1 cellular context compared by ENCODE assay signal in the genomic region with DNA sequence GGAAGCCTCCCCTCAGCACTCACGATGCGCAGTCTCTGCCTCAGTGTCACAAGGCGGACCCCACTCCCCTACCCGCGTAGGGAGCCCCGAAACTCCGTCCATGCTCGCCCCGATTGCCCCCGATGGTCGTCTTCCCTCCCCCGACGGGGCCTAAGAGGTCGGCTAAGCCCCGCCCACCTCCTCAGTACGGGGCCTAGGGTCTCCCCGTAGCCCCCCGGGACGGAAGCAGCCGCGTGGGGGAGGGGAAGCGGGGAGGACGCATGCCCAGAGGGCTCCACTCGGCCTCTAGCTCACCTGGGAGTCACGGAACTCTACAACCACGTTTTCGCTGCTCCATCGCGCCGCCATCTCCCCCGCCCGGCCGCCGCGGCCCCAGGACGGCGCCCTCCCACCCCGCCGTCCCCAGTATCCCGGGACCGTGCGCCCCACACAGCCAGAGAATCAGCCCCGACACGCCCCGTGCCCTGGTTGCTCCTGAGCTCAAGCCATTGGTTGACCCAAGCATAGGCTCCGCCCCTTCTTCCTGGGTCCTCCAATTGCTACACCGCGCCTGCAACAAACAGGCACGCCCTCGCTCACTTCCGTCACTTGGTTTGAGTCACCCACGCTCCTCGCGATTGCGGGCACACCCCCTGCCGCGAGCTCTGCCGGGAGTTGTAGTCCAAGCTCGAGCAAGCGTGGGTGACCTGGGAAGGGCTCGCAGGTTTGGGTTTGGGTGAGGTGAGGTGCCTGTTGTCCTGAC.
TF ChIP-seq lines count a peak whose summit lies in the region.

A gene with protein sequence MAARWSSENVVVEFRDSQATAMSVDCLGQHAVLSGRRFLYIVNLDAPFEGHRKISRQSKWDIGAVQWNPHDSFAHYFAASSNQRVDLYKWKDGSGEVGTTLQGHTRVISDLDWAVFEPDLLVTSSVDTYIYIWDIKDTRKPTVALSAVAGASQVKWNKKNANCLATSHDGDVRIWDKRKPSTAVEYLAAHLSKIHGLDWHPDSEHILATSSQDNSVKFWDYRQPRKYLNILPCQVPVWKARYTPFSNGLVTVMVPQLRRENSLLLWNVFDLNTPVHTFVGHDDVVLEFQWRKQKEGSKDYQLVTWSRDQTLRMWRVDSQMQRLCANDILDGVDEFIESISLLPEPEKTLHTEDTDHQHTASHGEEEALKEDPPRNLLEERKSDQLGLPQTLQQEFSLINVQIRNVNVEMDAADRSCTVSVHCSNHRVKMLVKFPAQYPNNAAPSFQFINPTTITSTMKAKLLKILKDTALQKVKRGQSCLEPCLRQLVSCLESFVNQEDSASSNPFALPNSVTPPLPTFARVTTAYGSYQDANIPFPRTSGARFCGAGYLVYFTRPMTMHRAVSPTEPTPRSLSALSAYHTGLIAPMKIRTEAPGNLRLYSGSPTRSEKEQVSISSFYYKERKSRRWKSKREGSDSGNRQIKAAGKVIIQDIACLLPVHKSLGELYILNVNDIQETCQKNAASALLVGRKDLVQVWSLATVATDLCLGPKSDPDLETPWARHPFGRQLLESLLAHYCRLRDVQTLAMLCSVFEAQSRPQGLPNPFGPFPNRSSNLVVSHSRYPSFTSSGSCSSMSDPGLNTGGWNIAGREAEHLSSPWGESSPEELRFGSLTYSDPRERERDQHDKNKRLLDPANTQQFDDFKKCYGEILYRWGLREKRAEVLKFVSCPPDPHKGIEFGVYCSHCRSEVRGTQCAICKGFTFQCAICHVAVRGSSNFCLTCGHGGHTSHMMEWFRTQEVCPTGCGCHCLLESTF (minus strand): TSS at position 454 of the 742 bp plus-strand sequence. CDS start 106 bp downstream, at position 348.

TF ChIP-seq in IMR-90, 13 proteins besides CTCF, POLR2A, EP300 and RAD21 (continued from another document):
- TF ChIP-seq USF2 (IDR thresholded peaks at IDR 0.05; ENCODE audit: low read depth, low read length): no peak; the same call in 1 of the 2 replicates
- TF ChIP-seq, protein P1, sequence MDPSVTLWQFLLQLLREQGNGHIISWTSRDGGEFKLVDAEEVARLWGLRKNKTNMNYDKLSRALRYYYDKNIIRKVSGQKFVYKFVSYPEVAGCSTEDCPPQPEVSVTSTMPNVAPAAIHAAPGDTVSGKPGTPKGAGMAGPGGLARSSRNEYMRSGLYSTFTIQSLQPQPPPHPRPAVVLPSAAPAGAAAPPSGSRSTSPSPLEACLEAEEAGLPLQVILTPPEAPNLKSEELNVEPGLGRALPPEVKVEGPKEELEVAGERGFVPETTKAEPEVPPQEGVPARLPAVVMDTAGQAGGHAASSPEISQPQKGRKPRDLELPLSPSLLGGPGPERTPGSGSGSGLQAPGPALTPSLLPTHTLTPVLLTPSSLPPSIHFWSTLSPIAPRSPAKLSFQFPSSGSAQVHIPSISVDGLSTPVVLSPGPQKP (IDR thresholded peaks at IDR 0.05; ENCODE audit: borderline replicate concordance, low read depth, low read length): no peak
TF ChIP-seq in IMR-90: peak in this region for 5.
